ENCODE assay signal across 8 cellular contexts in the genomic region with DNA sequence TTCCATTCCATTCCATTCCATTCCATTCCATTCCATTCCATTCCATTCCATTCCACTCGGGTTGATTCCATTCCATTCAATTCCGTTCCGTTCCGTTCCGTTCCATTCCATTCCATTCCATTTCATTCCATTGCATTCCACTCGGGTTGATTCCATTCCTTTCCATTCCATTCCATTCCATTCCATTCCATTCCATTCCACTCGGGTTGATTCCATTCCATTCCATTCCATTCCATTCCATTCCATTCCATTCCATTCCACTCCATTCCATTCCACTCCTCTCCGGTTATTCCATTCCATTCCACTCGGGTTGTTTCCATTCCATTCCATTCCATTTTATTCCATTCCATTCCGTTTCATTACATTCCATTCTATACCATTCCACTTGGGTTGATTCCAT.
A peak's percentile ranks its signal among the peaks of the same experiment; 100 is the strongest.
DNase-seq lines count a peak whose midpoint lies in the region; ATAC-seq and TF ChIP-seq lines count a peak whose summit lies in the region.
"Not testable (repeated sequence)": the region's sequence is repeated elsewhere in the genome, so short reads cannot be mapped to it uniquely, and the experiment has no call there.

No MANE protein-coding gene starts in this region.

- H3K36me3 ChIP-seq in RWPE2 (ENCODE audit: low read depth); heart left ventricle: not testable (repeated sequence)

- TF ChIP-seq POLR2A in heart left ventricle (IDR thresholded peaks at IDR 0.05): not testable (repeated sequence)

- not testable (repeated sequence) for TF ChIP-seq CTCF in RWPE2 (IDR thresholded peaks at IDR 0.05; ENCODE audit: poor library complexity, severe bottlenecking); heart left ventricle (IDR thresholded peaks at IDR 0.05); omental fat pad (IDR thresholded peaks at IDR 0.05)

- not testable (repeated sequence) for H3K4me3 ChIP-seq in RWPE2 (ENCODE audit: severe bottlenecking); heart left ventricle

- H3K4me1 ChIP-seq in RWPE2 (ENCODE audit: insufficient read depth, poor library complexity, severe bottlenecking); heart left ventricle: not testable (repeated sequence)

- not testable (repeated sequence) for H3K27me3 ChIP-seq in RWPE2 (ENCODE audit: insufficient read depth, poor library complexity, severe bottlenecking); heart left ventricle

- ATAC-seq in GM18502 (IDR thresholded peaks at IDR 0.05; ENCODE audit: poor library complexity, unreplicated experiment) (peak; percentile 62), GM19324 (IDR thresholded peaks at IDR 0.05; ENCODE audit: low FRiP score, unreplicated experiment) (peak; percentile 72), GM21528 (IDR thresholded peaks at IDR 0.05; ENCODE audit: low FRiP score, unreplicated experiment) (peak; percentile 62), HG02852 (IDR thresholded peaks at IDR 0.05; ENCODE audit: unreplicated experiment) (peak; percentile 57), HG03175 (IDR thresholded peaks at IDR 0.05; ENCODE audit: unreplicated experiment) (peak; percentile 51), RWPE2 (ENCODE audit: low read depth) (peak; percentile 49; the same call in 1 of the 3 replicates), heart left ventricle (peak; percentile 82 to 84 (median 83)), omental fat pad (ENCODE audit: low FRiP score) (peak; percentile 91)

- H3K9me3 ChIP-seq in RWPE2 (ENCODE audit: severe bottlenecking); heart left ventricle: not testable (repeated sequence)

- intact Hi-C loops in heart left ventricle (cut with DNase I): not testable (repeated sequence)

- not testable (repeated sequence) for DNase-seq in RWPE2 (ENCODE audit: low spot score); heart left ventricle; omental fat pad (ENCODE audit: low spot score)

- WGBS in heart left ventricle, 4 donors: 37 to 70% (median 45%) methylated on average over 3 to 10 of the region's 10 CpGs

- not testable (repeated sequence) for H3K27ac ChIP-seq in RWPE2 (ENCODE audit: poor library complexity, severe bottlenecking); heart left ventricle
